ENCODE assay signal across 8 cellular contexts in genomic region chr10:100912609-100913469, GRCh38. TPM values are rescaled to one million over a fixed set of nuclear protein-coding genes. Genes with fewer than 3 reads are reported as not detected.
DNase-seq lines count a peak whose midpoint lies in the region; ATAC-seq and TF ChIP-seq lines count a peak whose summit lies in the region.

Gene SLF2, plus strand, starts transcription at chr10:100912963. Its CDS starts 148 bp downstream, at chr10:100913111.

- no peaks in the 10 kb centered on the region for H3K27me3 ChIP-seq in testis

- peak within 1 kb of the TSS; percentile 86 to 93 for H3K27ac ChIP-seq in testis

- CTCF ChIA-PET in GM10248 (lab: Yijun Ruan, JAX): interaction anchor here (1.1 to 3.7 kb wide), 7 partner anchors 10 to 102 kb away, joined by 3 to 15 read pairs (median 7); partner anchors contain the start of gene LZTS2

- H3K36me3 Mint-ChIP-seq in activated naive CD8-positive, alpha-beta T cell: peaks cover 2% of the 10 kb centered on the region

- H3K27me3 Mint-ChIP-seq in activated naive CD8-positive, alpha-beta T cell: no peaks in the 10 kb centered on the region

- peak within 1 kb of the TSS; percentile 95 for H3K4me3 Mint-ChIP-seq in activated naive CD8-positive, alpha-beta T cell

- no peaks in the 10 kb centered on the region for H3K36me3 ChIP-seq in testis (ENCODE audit: low read depth, missing control alignments)

- peak; percentile 99 for DNase-seq in GM10248 (ENCODE audit: extremely low spot score)
- DNase-seq in NCI-H1105 (lab: John Stamatoyannopoulos, UW): peak; percentile 92
- peak; percentile 94 for DNase-seq in SKM-1 treated with dmso at 0.1 percent for 144 hours (lab: John Stamatoyannopoulos, UW; ENCODE audit: unreplicated experiment)
- DNase-seq in glomerular visceral epithelial cell (ENCODE audit: extremely low spot score): peak; percentile 99
- DNase-seq in omental fat pad (ENCODE audit: low spot score): peak; percentile 86
- DNase-seq in testis: peak; percentile 99

- H3K4me1 ChIP-seq in testis: peaks cover 52% of the 10 kb centered on the region

- H3K9me3 ChIP-seq in testis: no peaks in the 10 kb centered on the region

- POLR2A ChIA-PET in GM10248 (lab: Yijun Ruan, JAX): no interaction called here

- TF ChIP-seq CTCF in GM10248 (IDR thresholded peaks at IDR 0.05; ENCODE audit: control extremely low read depth, extremely low read depth, low read depth, missing control alignments) (no peak), omental fat pad (IDR thresholded peaks at IDR 0.05) (no peak), testis (IDR thresholded peaks at IDR 0.05) (peak in 1 of 3 experiments; percentile 5)

- peak within 1 kb of the TSS; percentile 83 to 97 for H3K4me3 ChIP-seq in testis

- H3K4me1 Mint-ChIP-seq in activated naive CD8-positive, alpha-beta T cell (ENCODE audit: low read depth): peaks cover 45% of the 10 kb centered on the region

- ATAC-seq in HG02623 (IDR thresholded peaks at IDR 0.05; ENCODE audit: unreplicated experiment) (peak; percentile 94), omental fat pad (ENCODE audit: low FRiP score) (peak; percentile 98)

- intact Hi-C loops in testis (cut with DNase I; ENCODE audit: low total_unique reads): no loop called here

- H3K27ac Mint-ChIP-seq in activated naive CD8-positive, alpha-beta T cell: peak within 1 kb of the TSS; percentile 97

- 0% methylated on average over 18 to 68 of the region's 71 CpGs for WGBS in testis, 2 donors

- peak; percentile 33 for TF ChIP-seq POLR2A in testis (IDR thresholded peaks at IDR 0.05)

- H3K9me3 Mint-ChIP-seq in activated naive CD8-positive, alpha-beta T cell (ENCODE audit: low read depth): no peaks in the 10 kb centered on the region

RNA-seq across cellular contexts. Expression of gene SLF2, which starts in this region (rescaled TPM):
- total RNA-seq in omental fat pad (10 to 100 TPM; 14.9 to 37.8 (median 21.9) TPM), testis (100 to 1,000 TPM; 150 to 171 TPM)
- 42.6 TPM for polyA plus RNA-seq in testis (ENCODE audit: insufficient read depth, low read depth, low replicate concordance)

Comparison
In these comparisons a context has a peak if more than half of its experiments do, and no peak if none do; other contexts are left out.
1. Peak in every context shown above with its lines: DNase-seq, ATAC-seq, H3K4me3 ChIP-seq and H3K27ac ChIP-seq.